8 cellular contexts compared by ENCODE assay signal in genomic region chr5:138282918-138283742, GRCh38. TPM values are rescaled to one million over a fixed set of nuclear protein-coding genes. Genes with fewer than 3 reads are reported as not detected.
DNase-seq lines count a peak whose midpoint lies in the region; ATAC-seq and TF ChIP-seq lines count a peak whose summit lies in the region.

No MANE protein-coding gene starts in this region.

- no peaks in the 10 kb centered on the region for H3K27me3 ChIP-seq in liver (ENCODE audit: control insufficient read depth in 4 of 4, insufficient read depth in 4 of 4, low read length in 3 of 4)

- H3K9me3 ChIP-seq in liver (ENCODE audit: control insufficient read depth in 4 of 4, low read length in 3 of 4): no peaks in the 10 kb centered on the region

- 67% methylated on average over 7 of the region's 7 CpGs for WGBS in liver

- TF ChIP-seq RAD21 in liver (IDR thresholded peaks at IDR 0.05): peak; percentile 94 to 95

- no peaks in the 10 kb centered on the region for H3K36me3 ChIP-seq in liver (ENCODE audit: control insufficient read depth in 4 of 4, insufficient read depth in 3 of 4, low read depth in 1 of 4, low read length in 3 of 4)

- H3K9ac ChIP-seq in liver (ENCODE audit: low read depth in 1 of 2, low read length in 2 of 2): no peak overlapping the region

- TF ChIP-seq CTCF in GM12872 (IDR thresholded peaks at IDR 0.05; ENCODE audit: insufficient read depth, low read depth, low read length) (peak; percentile 42; the same call in 1 of the 3 replicates), cardiac fibroblast (IDR thresholded peaks at IDR 0.05; ENCODE audit: low read depth, low read length) (peak; percentile 55), liver (IDR thresholded peaks at IDR 0.05; ENCODE audit: low read depth, low read length, missing input control) (peak; percentile 78)

- H3K4me1 ChIP-seq in liver (ENCODE audit: control insufficient read depth in 4 of 4, insufficient read depth in 4 of 4, low read length in 3 of 4): no peaks in the 10 kb centered on the region

- H3K4me3 ChIP-seq in cardiac fibroblast (replicated peaks in 1 of 2; ENCODE audit: low read depth in 2 of 2, low read length in 2 of 2) (no peak overlapping the region), liver (ENCODE audit: low read depth in 1 of 3, low read length in 3 of 3) (no peak overlapping the region)

- DNase-seq in AG08396 (ENCODE audit: low spot score) (peak; percentile 73), NCI-H748 treated with DMSO at 0.1 percent for 48 hours (lab: John Stamatoyannopoulos, UW) (peak; percentile 12), cardiac fibroblast (ENCODE audit: low read depth in 2 of 2) (peak; percentile 66 to 84), occipital lobe (lab: John Stamatoyannopoulos, UW) (no peak)

- H3K27ac ChIP-seq in liver (ENCODE audit: low read depth in 1 of 2, low read length in 2 of 2): no peak overlapping the region

- ATAC-seq in GM21737 (IDR thresholded peaks at IDR 0.05; ENCODE audit: unreplicated experiment): no peak
- no peak for ATAC-seq in GM21381 (IDR thresholded peaks at IDR 0.05; ENCODE audit: unreplicated experiment)

TF ChIP-seq in liver, 16 proteins besides CTCF, POLR2A, EP300 and RAD21:
- TF ChIP-seq REST (IDR thresholded peaks at IDR 0.05) (no peak), EGR1 (IDR thresholded peaks at IDR 0.05; ENCODE audit: low read depth in 2 of 2) (peak in 1 of 2 donors; percentile 14), YY1 (IDR thresholded peaks at IDR 0.05) (no peak)

RNA-seq across cellular contexts. Expression of gene GFRA3, which starts 8.7 kb away (rescaled TPM):
- 1 to 10 TPM in 1 of 2 donors, under 1 TPM in 1; 0.50 to 1.9 TPM for total RNA-seq in liver
- polyA plus RNA-seq in liver: under 1 TPM; 0.18 to 0.22 TPM
- total RNA-seq in occipital lobe: 0.16 TPM

RNA-seq across cellular contexts. Expression of gene CDC25C, which starts 48.5 kb away (rescaled TPM):
- total RNA-seq in liver (1 to 10 TPM in 1 of 2 donors, not detected in 1; 6.9 TPM), occipital lobe (2.3 TPM)
- under 1 TPM; 0.49 to 0.59 TPM for polyA plus RNA-seq in liver

RNA-seq across cellular contexts. Expression of gene FAM53C, which starts 54.9 kb away (rescaled TPM):
- 10 to 100 TPM; 11.1 to 16.9 TPM for total RNA-seq in liver
- polyA plus RNA-seq in liver: 1 to 10 TPM; 4.2 to 6.6 TPM
- 26.4 TPM for total RNA-seq in occipital lobe
